Comparison of ENCODE assay signal across 25 cellular contexts in genomic region chr14:57025456-57025855, GRCh38.
"Had no signal": no experiment of that assay in that cellular context is flagged by ENCODE, and none has a peak within 500 bp of the region (broad histone marks: within the 10 kb centered on the region; RNA-seq: fewer than 3 reads in every experiment).

No MANE protein-coding gene starts in this region.

- ATAC-seq: effector memory CD8-positive, alpha-beta T cell; esophagus mucosa; gastrocnemius medialis; heart right ventricle; left cardiac atrium; left lung; left ventricle myocardium superior; lower lobe of right lung; mucosa of descending colon; naive thymus-derived CD8-positive, alpha-beta T cell had no signal

- FAIRE-seq: endometrium, islet of Langerhans, keratinocyte had no signal

- DNase-seq: cortex of kidney; effector CD8-positive, alpha-beta T cell; effector memory CD8-positive, alpha-beta T cell; endodermal cell; erythroblast; esophagus squamous epithelium; foreskin fibroblast; foreskin melanocyte; gastrocnemius medialis; glutamatergic neuron; head of caudate nucleus; heart right ventricle; hippocampal formation; left cardiac atrium; left lung; left ventricle myocardium superior; lower lobe of right lung; mesenchymal stem cell; mucosa of descending colon; naive B cell; naive thymus-derived CD8-positive, alpha-beta T cell had no signal
